ENCODE assay signal across 16 cellular contexts in the genomic region with DNA sequence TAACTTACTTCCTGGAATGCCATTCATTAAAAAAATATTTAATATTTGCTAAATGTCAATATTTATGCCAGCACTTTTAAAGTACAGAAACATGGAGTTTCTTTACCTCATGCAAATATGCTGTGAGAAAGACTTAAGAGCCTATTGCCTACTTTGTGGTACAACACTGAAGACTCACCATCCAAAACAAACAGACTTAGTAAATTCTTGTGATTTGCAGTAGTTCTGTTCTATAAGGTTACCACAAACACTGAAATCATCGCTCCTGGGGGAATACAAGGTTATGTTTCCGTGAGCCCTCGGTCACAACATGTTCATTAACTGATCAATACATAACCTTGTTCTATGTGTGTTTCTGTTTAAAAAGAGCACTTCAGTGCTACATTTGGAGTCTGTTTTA.
DNase-seq lines count a peak whose midpoint lies in the region; ATAC-seq, FAIRE-seq and TF ChIP-seq lines count a peak whose summit lies in the region.
"Had no signal": no experiment of that assay in that cellular context is flagged by ENCODE, and none has a peak within 500 bp of the region (broad histone marks: within the 10 kb centered on the region; RNA-seq: fewer than 3 reads in every experiment).

No MANE protein-coding gene starts in this region.

- H3K9me3 ChIP-seq in right lobe of liver (no peaks in the 10 kb centered on the region), sigmoid colon (no peaks in the 10 kb centered on the region)
- H3K9me3 ChIP-seq: esophagus squamous epithelium had no signal

- TF ChIP-seq EP300 in sigmoid colon (IDR thresholded peaks at IDR 0.05): no peak

- in situ Hi-C loops in astrocyte of the cerebellum (cut with HindIII; ENCODE audit: low sequenced_read_pairs): no loop called here

- H3K4me3 ChIP-seq in ACC112 (ENCODE audit: low read depth, low read length): 0 out of 2 replicates have a peak overlapping the region, but pooled peaks have one; percentile 22
- no peak overlapping the region for H3K4me3 ChIP-seq in astrocyte of the cerebellum (ENCODE audit: low read depth, low read length)
- H3K4me3 ChIP-seq in right lobe of liver: no peak overlapping the region
- H3K4me3 ChIP-seq in sigmoid colon: no peak overlapping the region
- H3K4me3 ChIP-seq: esophagus squamous epithelium had no signal

- H3K36me3 ChIP-seq in ACC112 (ENCODE audit: insufficient read depth, low read length) (peaks cover 13% of the 10 kb centered on the region), right lobe of liver (peaks cover 0 to 3% (median 0%) of the 10 kb centered on the region in 4 donors), sigmoid colon (peaks cover 0 to 18% (median 0%) of the 10 kb centered on the region in 4 donors)

- H3K27ac ChIP-seq in ACC112 (ENCODE audit: low read depth, low read length) (peak overlapping the region; percentile 77), right lobe of liver (no peak overlapping the region), sigmoid colon (no peak overlapping the region)
- H3K27ac ChIP-seq: esophagus squamous epithelium had no signal

- peak; percentile 61 for ATAC-seq in HG03175 (IDR thresholded peaks at IDR 0.05; ENCODE audit: unreplicated experiment)
- ATAC-seq in right lobe of liver: no peak
- ATAC-seq in HG03342 (IDR thresholded peaks at IDR 0.05; ENCODE audit: unreplicated experiment): no peak
- ATAC-seq: Panc1 had no signal

- no peaks in the 10 kb centered on the region for H3K27me3 ChIP-seq in ACC112 (ENCODE audit: insufficient read depth, low read length)
- H3K27me3 ChIP-seq in right lobe of liver: no peaks in the 10 kb centered on the region
- no peaks in the 10 kb centered on the region for H3K27me3 ChIP-seq in sigmoid colon
- H3K27me3 ChIP-seq: esophagus squamous epithelium had no signal

- no peak overlapping the region for H2AFZ ChIP-seq in ACC112 (ENCODE audit: low read length, unreplicated experiment)

- H3K4me1 ChIP-seq in ACC112 (ENCODE audit: control insufficient read depth, insufficient read depth, low read length, unreplicated experiment) (peaks cover 20% of the 10 kb centered on the region), right lobe of liver (peaks cover 0 to 22% (median 3%) of the 10 kb centered on the region in 4 donors), sigmoid colon (peaks cover 0 to 19% (median 2%) of the 10 kb centered on the region in 4 donors)
- H3K4me1 ChIP-seq: esophagus squamous epithelium had no signal

- DNase-seq in GM19239 (ENCODE audit: insufficient read length, low spot score) (no peak), astrocyte of the cerebellum (ENCODE audit: low read depth) (peak; percentile 31), right lobe of liver (no peak), sigmoid colon (no peak), NCI-H1436 treated with DMSO at 0.1 percent for 48 hours (lab: John Stamatoyannopoulos, UW) (no peak)
- DNase-seq: activated CD4-positive, alpha-beta T cell treated with anti-CD3 and anti-CD28 coated beads, Interleukin-2, amount 10 ng/mL, durations not matched to agents 24 days and 14 days; activated naive CD4-positive, alpha-beta T cell treated with anti-CD3 and anti-CD28 coated beads, Interleukin-2, amount 10 ng/mL, durations not matched to agents 7 days and 5 days; DND-41; esophagus squamous epithelium; stimulated activated CD4-positive, alpha-beta T cell treated with anti-CD3 and anti-CD28 coated beads, Interleukin-4, amount 100 ng/mL, for 1 hour; stimulated activated naive CD8-positive, alpha-beta T cell treated with anti-CD3 and anti-CD28 coated beads, Interleukin-15, Interleukin-2, amounts not matched to agents 100 U/mL and 50 U/mL, for 24 hours had no signal

- TF ChIP-seq POLR2A in right lobe of liver (IDR thresholded peaks at IDR 0.05) (no peak), sigmoid colon (IDR thresholded peaks at IDR 0.05) (no peak)

- intact Hi-C loops in right lobe of liver (cut with DNase I) (no loop called here), sigmoid colon (cut with DNase I) (no loop called here)

- FAIRE-seq in GM19239 (lab: Jason Lieb, UNC): peak; percentile 54
- FAIRE-seq: colon had no signal

- peaks cover 15% of the 10 kb centered on the region for H3K79me2 ChIP-seq in ACC112 (ENCODE audit: control insufficient read depth, insufficient read depth, low read length, unreplicated experiment)

- TF ChIP-seq CTCF in astrocyte of the cerebellum (IDR thresholded peaks at IDR 0.05; ENCODE audit: low read depth, low read length, missing control alignments) (no peak), right lobe of liver (IDR thresholded peaks at IDR 0.05) (no peak), sigmoid colon (IDR thresholded peaks at IDR 0.05) (no peak)

- 78% methylated on average over 3 of the region's 3 CpGs for WGBS in right lobe of liver (ENCODE audit: insufficient coverage, low coverage, low lambda C conversion rate, missing lambda C conversion rate)
- WGBS in sigmoid colon, 2 donors: 90 to 93% methylated on average over 3 of the region's 3 CpGs
